Comparison of ENCODE assay signal across 8 cellular contexts in genomic region chr17:32126746-32127145, GRCh38. TPM values are rescaled to one million over a fixed set of nuclear protein-coding genes. Genes with fewer than 3 reads are reported as not detected.
DNase-seq lines count a peak whose midpoint lies in the region; ATAC-seq and TF ChIP-seq lines count a peak whose summit lies in the region.

No MANE protein-coding gene starts in this region.

- intact Hi-C loops in natural killer cell (cut with micrococcal nuclease) = no loop called here

- H3K27me3 Mint-ChIP-seq in stimulated activated naive CD8-positive, alpha-beta T cell treated with anti-CD3 and anti-CD28 coated beads, Interleukin-15, Interleukin-2, amounts not matched to agents 100 ng/mL and 50 ng/mL, for 24 hours = no peaks in the 10 kb centered on the region
- no peaks in the 10 kb centered on the region for H3K27me3 Mint-ChIP-seq in stimulated activated naive CD8-positive, alpha-beta T cell treated with anti-CD3 and anti-CD28 coated beads, Interleukin-15, amount 100 ng/mL, for 72 hours
- no peaks in the 10 kb centered on the region for H3K27me3 Mint-ChIP-seq in natural killer cell (ENCODE audit: low read depth in 2 of 2)

- peak overlapping the region; percentile 92 for H3K27ac Mint-ChIP-seq in stimulated activated naive CD8-positive, alpha-beta T cell treated with anti-CD3 and anti-CD28 coated beads, Interleukin-15, Interleukin-2, amounts not matched to agents 100 ng/mL and 50 ng/mL, for 24 hours
- peak overlapping the region in 1 of 2 donors; percentile 93 for H3K27ac Mint-ChIP-seq in stimulated activated naive CD8-positive, alpha-beta T cell treated with anti-CD3 and anti-CD28 coated beads, Interleukin-15, amount 100 ng/mL, for 72 hours
- peak overlapping the region; percentile 92 to 97 for H3K27ac Mint-ChIP-seq in natural killer cell

- no peak for ATAC-seq in stimulated activated naive CD8-positive, alpha-beta T cell treated with anti-CD3 and anti-CD28 coated beads, Interleukin-15, amount 100 ng/mL, for 72 hours
- no peak for ATAC-seq in natural killer cell

- peak overlapping the region; percentile 87 for H3K27ac ChIP-seq in caudate nucleus (ENCODE audit: low read depth, low read length)

- no peak for TF ChIP-seq CTCF in natural killer cell (IDR thresholded peaks at IDR 0.05)

- peaks cover 11% of the 10 kb centered on the region for H3K36me3 Mint-ChIP-seq in stimulated activated naive CD8-positive, alpha-beta T cell treated with anti-CD3 and anti-CD28 coated beads, Interleukin-15, Interleukin-2, amounts not matched to agents 100 ng/mL and 50 ng/mL, for 24 hours (ENCODE audit: low read depth)
- no peaks in the 10 kb centered on the region for H3K36me3 Mint-ChIP-seq in natural killer cell

- peaks cover 21% of the 10 kb centered on the region for H3K4me1 Mint-ChIP-seq in stimulated activated naive CD8-positive, alpha-beta T cell treated with anti-CD3 and anti-CD28 coated beads, Interleukin-15, Interleukin-2, amounts not matched to agents 100 ng/mL and 50 ng/mL, for 24 hours (ENCODE audit: low read depth)
- peaks cover 21% of the 10 kb centered on the region for H3K4me1 Mint-ChIP-seq in stimulated activated naive CD8-positive, alpha-beta T cell treated with anti-CD3 and anti-CD28 coated beads, Interleukin-15, amount 100 ng/mL, for 72 hours
- H3K4me1 Mint-ChIP-seq in natural killer cell = peaks cover 14 to 28% of the 10 kb centered on the region in 2 donors

- H3K9me3 Mint-ChIP-seq in stimulated activated naive CD8-positive, alpha-beta T cell treated with anti-CD3 and anti-CD28 coated beads, Interleukin-15, Interleukin-2, amounts not matched to agents 100 ng/mL and 50 ng/mL, for 24 hours = no peaks in the 10 kb centered on the region
- H3K9me3 Mint-ChIP-seq in stimulated activated naive CD8-positive, alpha-beta T cell treated with anti-CD3 and anti-CD28 coated beads, Interleukin-15, amount 100 ng/mL, for 72 hours = no peaks in the 10 kb centered on the region
- H3K9me3 Mint-ChIP-seq in natural killer cell = no peaks in the 10 kb centered on the region

- DNase-seq in stimulated activated naive CD8-positive, alpha-beta T cell treated with anti-CD3 and anti-CD28 coated beads, Interleukin-15, amount 100 ng/mL, for 72 hours = no peak
- no peak for DNase-seq in caudate nucleus (lab: John Stamatoyannopoulos, UW)
- no peak for DNase-seq in natural killer cell
- DNase-seq in DMS153 treated with DMSO at 0.1 percent for 48 hours (lab: John Stamatoyannopoulos, UW; ENCODE audit: unreplicated experiment) = no peak
- no peak for DNase-seq in NCI-H2196 treated with DMSO at 0.1 percent for 48 hours (lab: John Stamatoyannopoulos, UW; ENCODE audit: unreplicated experiment)
- no peak for DNase-seq in OCI-M2 (lab: John Stamatoyannopoulos, UW; ENCODE audit: unreplicated experiment)
- DNase-seq in NCI-H748 (lab: John Stamatoyannopoulos, UW; ENCODE audit: unreplicated experiment) = no peak

- peak overlapping the region; percentile 93 for H3K4me3 Mint-ChIP-seq in stimulated activated naive CD8-positive, alpha-beta T cell treated with anti-CD3 and anti-CD28 coated beads, Interleukin-15, Interleukin-2, amounts not matched to agents 100 ng/mL and 50 ng/mL, for 24 hours
- peak overlapping the region in 1 of 2 donors; percentile 85 for H3K4me3 Mint-ChIP-seq in stimulated activated naive CD8-positive, alpha-beta T cell treated with anti-CD3 and anti-CD28 coated beads, Interleukin-15, amount 100 ng/mL, for 72 hours
- peak overlapping the region; percentile 98 for H3K4me3 Mint-ChIP-seq in natural killer cell

RNA-seq across cellular contexts. Expression of gene RHOT1, which starts 15.6 kb away (rescaled TPM):
- 10 to 100 TPM; 25.1 to 32.7 (median 28.3) TPM for total RNA-seq in natural killer cell
